8 cellular contexts compared by ENCODE assay signal in the genomic region with DNA sequence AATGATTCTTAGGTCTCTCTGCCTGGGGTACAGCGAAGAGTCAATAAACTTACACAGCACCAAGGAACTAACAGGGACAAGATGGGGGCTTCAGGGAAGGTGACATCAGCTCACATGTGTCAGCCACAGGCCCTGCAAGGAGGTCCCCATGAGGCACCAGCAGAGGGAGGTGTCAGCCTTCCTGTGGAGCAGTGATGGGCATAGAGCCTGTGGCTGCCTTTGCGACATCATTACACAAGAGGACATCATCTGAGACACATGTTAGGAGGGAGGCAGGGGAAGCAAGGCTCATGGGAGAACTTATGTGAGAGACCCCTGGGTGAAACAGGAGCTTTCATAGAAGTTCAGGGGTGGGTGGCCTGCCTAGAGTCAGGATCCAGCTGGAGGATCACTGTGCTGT.
A peak's percentile ranks its signal among the peaks of the same experiment; 100 is the strongest.
DNase-seq lines count a peak whose midpoint lies in the region; ATAC-seq and TF ChIP-seq lines count a peak whose summit lies in the region.

No MANE protein-coding gene starts in this region.

- peaks cover 21% of the 10 kb centered on the region; the same call in 1 of the 2 replicates for H3K36me3 Mint-ChIP-seq in HFFc6 (ENCODE audit: low read depth)

- H3K4me1 Mint-ChIP-seq in HFFc6 (ENCODE audit: low read depth): peaks cover 45% of the 10 kb centered on the region

- no peaks in the 10 kb centered on the region for H3K27me3 ChIP-seq in tibial nerve

- no peaks in the 10 kb centered on the region for H3K9me3 ChIP-seq in tibial nerve

- peak overlapping the region in 1 of 4 donors; percentile 19 for H3K27ac ChIP-seq in tibial nerve

- H3K4me1 ChIP-seq in tibial nerve: no peaks in the 10 kb centered on the region

- peak in 1 of 2 donors; percentile 28 for TF ChIP-seq EP300 in tibial nerve (IDR thresholded peaks at IDR 0.05)

- H3K27me3 Mint-ChIP-seq in HFFc6 (ENCODE audit: insufficient read depth): peaks cover 3% of the 10 kb centered on the region; the same call in 1 of the 2 replicates

- no peak overlapping the region for H3K4me3 Mint-ChIP-seq in HFFc6

- 61% methylated on average over 2 of the region's 2 CpGs for WGBS in tibial nerve, 2 donors

- H3K4me3 ChIP-seq in tibial nerve: no peak overlapping the region

- TF ChIP-seq POLR2A in tibial nerve (IDR thresholded peaks at IDR 0.05): no peak

- H3K9me3 Mint-ChIP-seq in HFFc6: no peaks in the 10 kb centered on the region

- DNase-seq in ELR (ENCODE audit: low read depth) (peak; percentile 78), HFFc6 (peak; percentile 70), SW 1271 (lab: John Stamatoyannopoulos, UW) (peak; percentile 26 to 37), hepatic stellate cell (ENCODE audit: low spot score) (peak; percentile 41), tibial nerve (ENCODE audit: low spot score in 2 of 2) (peak in 1 of 2 donors; percentile 29), NCI-H1092 treated with DMSO at 0.1 percent for 48 hours (lab: John Stamatoyannopoulos, UW) (no peak)
- no peak for DNase-seq in activated T-cell treated with anti-CD3 and anti-CD28 coated beads, Interleukin-2, amount 50 U/mL, for 1 hour

- TF ChIP-seq CTCF in HFFc6 (IDR thresholded peaks at IDR 0.05): peak; percentile 79
- TF ChIP-seq CTCF in tibial nerve (IDR thresholded peaks at IDR 0.05): peak; percentile 22 to 66 (median 61)

- no peak for ATAC-seq in HG03025 (IDR thresholded peaks at IDR 0.05; ENCODE audit: low FRiP score, unreplicated experiment)

- peaks cover 0 to 13% (median 0%) of the 10 kb centered on the region in 3 donors for H3K36me3 ChIP-seq in tibial nerve

- peak overlapping the region; percentile 39 for H3K27ac Mint-ChIP-seq in HFFc6

Comparison
In these comparisons a context has a peak if more than half of its experiments do, and no peak if none do; other contexts are left out.
1. DNase-seq: peak in ELR (single experiment), HFFc6 (single experiment), SW 1271 (2 of 2) and hepatic stellate cell (single experiment); none in NCI-H1092 treated with DMSO at 0.1 percent for 48 hours (single experiment) and activated T-cell treated with anti-CD3 and anti-CD28 coated beads, Interleukin-2, amount 50 U/mL, for 1 hour (single experiment).